In the genomic region with DNA sequence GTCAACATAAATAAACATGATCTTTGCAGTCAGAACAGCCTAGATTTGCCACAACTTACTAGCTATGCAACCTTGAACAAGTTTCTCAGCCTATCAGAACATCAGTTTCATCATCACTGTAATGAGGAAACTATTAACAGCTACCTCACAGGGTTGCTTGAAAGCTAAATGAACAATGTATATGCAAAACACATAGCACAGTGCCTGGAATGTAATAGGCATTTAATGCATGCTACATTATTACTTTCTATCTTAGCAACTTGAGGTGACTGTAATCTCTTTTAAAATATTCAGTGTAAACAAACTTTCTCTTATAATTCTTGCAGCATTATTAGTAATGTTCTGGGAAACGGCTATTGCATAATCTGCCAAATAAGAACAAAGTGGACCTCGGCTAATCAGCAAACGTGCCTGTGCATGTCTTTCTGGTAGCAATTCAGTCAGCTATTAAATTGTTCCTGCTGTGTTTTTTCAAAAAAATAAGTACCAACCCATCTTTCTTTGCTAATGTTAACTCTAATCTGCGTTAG, we compare ENCODE assay signal across 15 cellular contexts.
DNase-seq lines count a peak whose midpoint lies in the region; ATAC-seq, FAIRE-seq and TF ChIP-seq lines count a peak whose summit lies in the region.
"Had no signal": no experiment of that assay in that cellular context is flagged by ENCODE, and none has a peak within 500 bp of the region (broad histone marks: within the 10 kb centered on the region; RNA-seq: fewer than 3 reads in every experiment).

No MANE protein-coding gene starts in this region.

- H3K4me3 Mint-ChIP-seq in CD14-positive monocyte = peak overlapping the region; percentile 47 to 49
- no peak overlapping the region for H3K4me3 Mint-ChIP-seq in naive thymus-derived CD4-positive, alpha-beta T cell
- H3K4me3 Mint-ChIP-seq: CD4-positive, CD25-positive, alpha-beta regulatory T cell had no signal

- peak; percentile 64 for ATAC-seq in naive thymus-derived CD4-positive, alpha-beta T cell
- no peak for ATAC-seq in activated CD4-positive, CD25-positive, alpha-beta regulatory T cell treated with anti-CD3 and anti-CD28 coated beads, Interleukin-2, amount 50 U/mL, for 24 hours
- ATAC-seq: stimulated activated naive CD8-positive, alpha-beta T cell treated with anti-CD3 and anti-CD28 coated beads, Interleukin-15, Interleukin-2, amounts not matched to agents 100 U/mL and 50 U/mL, for 24 hours had no signal

- H3K36me3 ChIP-seq in esophagus squamous epithelium = no peaks in the 10 kb centered on the region
- no peaks in the 10 kb centered on the region for H3K36me3 ChIP-seq in naive thymus-derived CD4-positive, alpha-beta T cell (ENCODE audit: control insufficient read depth in 2 of 3, insufficient read depth in 3 of 3, low read length in 3 of 3)
- H3K36me3 ChIP-seq: cardiac muscle cell had no signal

- FAIRE-seq in urothelium cell line (lab: Jason Lieb, UNC) = no peak
- FAIRE-seq: GM12891 had no signal

- CTCF ChIA-PET in naive thymus-derived CD4-positive, alpha-beta T cell (lab: Charles Lee) = interaction anchor here (0.6 kb wide), 1 partner anchor 23 kb away, joined by 3 read pairs; no protein-coding TSS in a partner anchor

- H3K27ac Mint-ChIP-seq in CD14-positive monocyte = peak overlapping the region in 6 of 7 donors; percentile 10 to 82 (median 52)
- H3K27ac Mint-ChIP-seq in naive thymus-derived CD4-positive, alpha-beta T cell = no peak overlapping the region
- H3K27ac Mint-ChIP-seq: CD4-positive, CD25-positive, alpha-beta regulatory T cell had no signal

- peaks cover 40% of the 10 kb centered on the region for H3K4me1 Mint-ChIP-seq in CD14-positive monocyte
- peaks cover 0 to 7% (median 0%) of the 10 kb centered on the region in 7 donors for H3K4me1 Mint-ChIP-seq in naive thymus-derived CD4-positive, alpha-beta T cell
- H3K4me1 Mint-ChIP-seq: CD4-positive, CD25-positive, alpha-beta regulatory T cell had no signal

- TF ChIP-seq CTCF in CD14-positive monocyte (IDR thresholded peaks at IDR 0.05) (no peak), esophagus squamous epithelium (IDR thresholded peaks at IDR 0.05) (no peak)

- TF ChIP-seq POLR2A in esophagus squamous epithelium (IDR thresholded peaks at IDR 0.05) = no peak

- no peaks in the 10 kb centered on the region for H3K9me3 ChIP-seq in esophagus squamous epithelium
- H3K9me3 ChIP-seq in naive thymus-derived CD4-positive, alpha-beta T cell (ENCODE audit: control insufficient read depth in 2 of 3, low read length in 3 of 3) = no peaks in the 10 kb centered on the region

- H3K27me3 Mint-ChIP-seq in CD14-positive monocyte (ENCODE audit: low read depth in 3 of 3) = no peaks in the 10 kb centered on the region
- peaks cover 0 to 8% (median 0%) of the 10 kb centered on the region in 5 donors for H3K27me3 Mint-ChIP-seq in naive thymus-derived CD4-positive, alpha-beta T cell

- POLR2A ChIA-PET in naive thymus-derived CD4-positive, alpha-beta T cell (lab: Charles Lee) = no interaction called here

- DNase-seq in CD14-positive monocyte (ENCODE audit: low spot score) (no peak), NCI-H1105 treated with DMSO at 0.1 percent for 48 hours (lab: John Stamatoyannopoulos, UW) (peak; percentile 53), esophagus squamous epithelium (lab: John Stamatoyannopoulos, UW) (no peak), urothelium cell line (ENCODE audit: low spot score) (no peak), DMS 273 (lab: John Stamatoyannopoulos, UW; ENCODE audit: unreplicated experiment) (no peak)
- DNase-seq in naive thymus-derived CD4-positive, alpha-beta T cell = no peak
- no peak for DNase-seq in activated naive CD4-positive, alpha-beta T cell (lab: John Stamatoyannopoulos, UW)
- DNase-seq: CD4-positive, CD25-positive, alpha-beta regulatory T cell; head of caudate nucleus; NCI-H774; stimulated activated naive CD8-positive, alpha-beta T cell treated with anti-CD3 and anti-CD28 coated beads, Interleukin-15, Interleukin-2, amounts not matched to agents 100 U/mL and 50 U/mL, for 24 hours; T-helper 1 cell had no signal

- H3K27me3 ChIP-seq in esophagus squamous epithelium = no peaks in the 10 kb centered on the region
- no peaks in the 10 kb centered on the region for H3K27me3 ChIP-seq in naive thymus-derived CD4-positive, alpha-beta T cell (ENCODE audit: control insufficient read depth in 2 of 2, insufficient read depth in 2 of 2, low read length in 2 of 2)
- H3K27me3 ChIP-seq: cardiac muscle cell had no signal

- peaks cover 0 to under 1% (median 0%) of the 10 kb centered on the region in 7 donors for H3K9me3 Mint-ChIP-seq in CD14-positive monocyte
- H3K9me3 Mint-ChIP-seq in naive thymus-derived CD4-positive, alpha-beta T cell = peaks cover 0 to 2% (median 0%) of the 10 kb centered on the region in 11 donors

- intact Hi-C loops in CD14-positive monocyte (cut with micrococcal nuclease) = no loop called here
- intact Hi-C loops in esophagus squamous epithelium (cut with DNase I) = no loop called here
- intact Hi-C loops in naive thymus-derived CD4-positive, alpha-beta T cell (cut with micrococcal nuclease) = no loop called here

- H3K4me1 ChIP-seq in esophagus squamous epithelium = peaks cover 2 to 47% (median 29%) of the 10 kb centered on the region in 3 donors
- no peaks in the 10 kb centered on the region for H3K4me1 ChIP-seq in naive thymus-derived CD4-positive, alpha-beta T cell (ENCODE audit: control insufficient read depth in 2 of 2, insufficient read depth in 2 of 2, low read length in 2 of 2)

- WGBS in esophagus squamous epithelium, 2 donors = 10 to 14% methylated on average over 4 of the region's 4 CpGs

- peaks cover 3 to 4% of the 10 kb centered on the region in 2 donors for H3K36me3 Mint-ChIP-seq in CD14-positive monocyte
- no peaks in the 10 kb centered on the region for H3K36me3 Mint-ChIP-seq in naive thymus-derived CD4-positive, alpha-beta T cell
- H3K36me3 Mint-ChIP-seq: CD4-positive, CD25-positive, alpha-beta regulatory T cell had no signal

- H3K27ac ChIP-seq in esophagus squamous epithelium = peak overlapping the region; percentile 15 to 69 (median 54)
- no peak overlapping the region for H3K27ac ChIP-seq in naive thymus-derived CD4-positive, alpha-beta T cell (ENCODE audit: low read depth, low read length)
- H3K27ac ChIP-seq: cardiac muscle cell had no signal

- peak overlapping the region in 1 of 4 donors; percentile 5 for H3K4me3 ChIP-seq in esophagus squamous epithelium
- H3K4me3 ChIP-seq in naive thymus-derived CD4-positive, alpha-beta T cell (ENCODE audit: low read length) = no peak overlapping the region
- H3K4me3 ChIP-seq: cardiac muscle cell had no signal

Comparison
In these comparisons a context has a peak if more than half of its experiments do, and no peak if none do; other contexts are left out.
1. H3K27ac Mint-ChIP-seq: peak in CD14-positive monocyte (6 of 7); none in naive thymus-derived CD4-positive, alpha-beta T cell (0 of 9).
2. H3K4me3 Mint-ChIP-seq: peak in CD14-positive monocyte (2 of 2); none in naive thymus-derived CD4-positive, alpha-beta T cell (0 of 10).